1 cellular context compared by ENCODE assay signal in genomic region chr13:20159646-20160345, GRCh38.
A peak's percentile ranks its signal among the peaks of the same experiment; 100 is the strongest.
TF ChIP-seq lines count a peak whose summit lies in the region.

No MANE protein-coding gene starts in this region.

TF ChIP-seq in HEK293, 187 proteins besides CTCF, POLR2A, EP300 and RAD21 (continued from another document):
- TF ChIP-seq ZBTB10 (tag by site-specific recombination; IDR thresholded peaks at IDR 0.05), result no peak
- TF ChIP-seq ZNF558 (tag by site-specific recombination; IDR thresholded peaks at IDR 0.05), result no peak
- TF ChIP-seq FEZF1 (tag by site-specific recombination; IDR thresholded peaks at IDR 0.05), result peak; percentile 34; the same call in 1 of the 2 replicates
- no peak for TF ChIP-seq ZNF221 (tag by site-specific recombination; IDR thresholded peaks at IDR 0.05; ENCODE audit: borderline replicate concordance)
- no peak for TF ChIP-seq ZNF664 (tag by site-specific recombination; IDR thresholded peaks at IDR 0.05)
- no peak for TF ChIP-seq ZFP41 (tag by site-specific recombination; IDR thresholded peaks at IDR 0.05; ENCODE audit: borderline replicate concordance)
- TF ChIP-seq PRDM6 (tag by site-specific recombination; IDR thresholded peaks at IDR 0.05), result peak; percentile 30; the same call in 1 of the 2 replicates
- no peak for TF ChIP-seq PRDM2 (tag by site-specific recombination; IDR thresholded peaks at IDR 0.05; ENCODE audit: borderline replicate concordance)
- 0 out of 2 replicates have a peak, but pooled peaks have one; percentile 10 for TF ChIP-seq SCRT2 (tag by site-specific recombination; IDR thresholded peaks at IDR 0.05)
- no peak for TF ChIP-seq GFI1B (tag by site-specific recombination; IDR thresholded peaks at IDR 0.05)
- 0 out of 2 replicates have a peak, but pooled peaks have one; percentile 9 for TF ChIP-seq ZNF366 (tag by site-specific recombination; conservative IDR thresholded peaks at IDR 0.05)
- no peak for TF ChIP-seq ZNF639 (tag by site-specific recombination; IDR thresholded peaks at IDR 0.05)
- TF ChIP-seq PBX3 (CRISPR knock-in tag; IDR thresholded peaks at IDR 0.05), result no peak
- no peak for TF ChIP-seq ZNF629 (tag by site-specific recombination; IDR thresholded peaks at IDR 0.05)
